ENCODE assay signal across 8 cellular contexts in the genomic region with DNA sequence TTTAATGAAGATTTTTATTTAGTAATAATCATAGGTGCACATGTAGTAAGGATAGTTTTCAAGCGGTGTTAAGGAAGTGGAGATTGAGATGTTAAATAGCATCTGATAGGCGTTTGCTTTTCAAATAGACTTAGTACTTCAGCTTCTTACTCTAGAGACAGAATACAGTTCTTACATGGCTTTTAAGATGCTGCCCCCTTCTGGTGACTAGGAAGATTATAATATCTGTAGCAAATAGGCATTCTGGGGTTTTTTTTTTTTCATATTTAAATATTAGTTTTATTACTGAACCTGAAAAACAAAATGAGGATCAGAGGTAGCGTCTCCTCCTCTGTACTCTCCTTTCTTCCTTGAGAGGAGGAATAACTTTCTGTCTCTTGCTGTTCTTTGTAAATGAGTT.
DNase-seq lines count a peak whose midpoint lies in the region; ATAC-seq and TF ChIP-seq lines count a peak whose summit lies in the region.

No MANE protein-coding gene starts in this region.

- H3K36me3 ChIP-seq in adrenal gland (replicated peaks in 1 of 2), result no peaks in the 10 kb centered on the region
- H3K36me3 ChIP-seq in stomach, result no peaks in the 10 kb centered on the region

- TF ChIP-seq POLR2A in adrenal gland (IDR thresholded peaks at IDR 0.05) (no peak), stomach (IDR thresholded peaks at IDR 0.05) (no peak)

- POLR2A ChIA-PET in AG04449 (lab: Yijun Ruan, JAX), result interaction anchor here (0.7 kb wide), 1 partner anchor 98 kb away, joined by 3 read pairs; no protein-coding TSS in a partner anchor

- DNase-seq in AG04449 (ENCODE audit: low read depth, low spot score), result peak; percentile 76
- peak; percentile 81 for DNase-seq in H4 (ENCODE audit: low spot score)
- DNase-seq in NCI-H2227 (lab: John Stamatoyannopoulos, UW; ENCODE audit: unreplicated experiment), result peak; percentile 75
- no peak for DNase-seq in adrenal gland
- DNase-seq in left ventricle myocardium superior, result no peak
- DNase-seq in stomach, result no peak
- no peak for DNase-seq in activated CD8-positive, alpha-beta memory T cell treated with anti-CD3 and anti-CD28 coated beads for 24 hours

- CTCF ChIA-PET in AG04449 (lab: Yijun Ruan, JAX), result interaction anchor here (0.6 to 11.2 kb wide), 46 partner anchors 14 to 485 kb away, joined by 3 to 484 read pairs (median 4); no protein-coding TSS in a partner anchor

- no peak overlapping the region for H3K27ac ChIP-seq in adrenal gland
- no peak overlapping the region for H3K27ac ChIP-seq in stomach

- TF ChIP-seq CTCF in AG04449 (IDR thresholded peaks at IDR 0.05; ENCODE audit: insufficient read depth, low read length, missing control alignments) (peak; percentile 48), adrenal gland (IDR thresholded peaks at IDR 0.05) (peak; percentile 63 to 86 (median 74)), stomach (IDR thresholded peaks at IDR 0.05) (peak in 5 of 7 experiments; percentile 55 to 74 (median 66))

- H3K27me3 ChIP-seq in adrenal gland (no peaks in the 10 kb centered on the region), stomach (no peaks in the 10 kb centered on the region)

- intact Hi-C loops in adrenal gland (cut with DNase I) (loop anchor here in 1 of 2 donors (5.0 kb wide), 1 partner anchor 457 kb away; no protein-coding TSS in a partner anchor), left ventricle myocardium superior (cut with micrococcal nuclease) (loop anchor here (2.0 to 10.0 kb wide), 3 partner anchors 81 to 457 kb away; no protein-coding TSS in a partner anchor), stomach (cut with DNase I; ENCODE audit: low total_unique reads) (loop anchor here (10.0 kb wide), 1 partner anchor 459 kb away; no protein-coding TSS in a partner anchor)

- ATAC-seq in left ventricle myocardium superior, result peak; percentile 68
- ATAC-seq in GM19395 (IDR thresholded peaks at IDR 0.05; ENCODE audit: unreplicated experiment), result no peak

- H3K4me3 ChIP-seq in AG04449 (ENCODE audit: low read depth, low read length) (no peak overlapping the region), adrenal gland (no peak overlapping the region), stomach (no peak overlapping the region)

- no peaks in the 10 kb centered on the region for H3K9me3 ChIP-seq in adrenal gland (replicated peaks in 1 of 3)
- H3K9me3 ChIP-seq in stomach, result no peaks in the 10 kb centered on the region

- 4 to 10% (median 9%) methylated on average over 3 of the region's 3 CpGs for WGBS in adrenal gland, 4 donors
- 2 to 9% (median 3%) methylated on average over 3 of the region's 3 CpGs for WGBS in stomach, 5 donors

- H3K4me1 ChIP-seq in adrenal gland (replicated peaks in 1 of 2) (no peaks in the 10 kb centered on the region), stomach (peaks cover 0 to 14% (median 10%) of the 10 kb centered on the region in 4 donors)

- no peak for TF ChIP-seq EP300 in stomach (IDR thresholded peaks at IDR 0.05)

Comparison
In these comparisons a context has a peak if more than half of its experiments do, and no peak if none do; other contexts are left out.
1. DNase-seq: peak in AG04449 (single experiment), H4 (single experiment) and NCI-H2227 (single experiment); none in adrenal gland (0 of 7), left ventricle myocardium superior (single experiment), stomach (single experiment) and activated CD8-positive, alpha-beta memory T cell treated with anti-CD3 and anti-CD28 coated beads for 24 hours (single experiment).
2. Peak in every context shown above with its lines, with median percentiles within 50 percentile points of each other: CTCF ChIP-seq.